ENCODE assay signal across 28 cellular contexts in the genomic region with DNA sequence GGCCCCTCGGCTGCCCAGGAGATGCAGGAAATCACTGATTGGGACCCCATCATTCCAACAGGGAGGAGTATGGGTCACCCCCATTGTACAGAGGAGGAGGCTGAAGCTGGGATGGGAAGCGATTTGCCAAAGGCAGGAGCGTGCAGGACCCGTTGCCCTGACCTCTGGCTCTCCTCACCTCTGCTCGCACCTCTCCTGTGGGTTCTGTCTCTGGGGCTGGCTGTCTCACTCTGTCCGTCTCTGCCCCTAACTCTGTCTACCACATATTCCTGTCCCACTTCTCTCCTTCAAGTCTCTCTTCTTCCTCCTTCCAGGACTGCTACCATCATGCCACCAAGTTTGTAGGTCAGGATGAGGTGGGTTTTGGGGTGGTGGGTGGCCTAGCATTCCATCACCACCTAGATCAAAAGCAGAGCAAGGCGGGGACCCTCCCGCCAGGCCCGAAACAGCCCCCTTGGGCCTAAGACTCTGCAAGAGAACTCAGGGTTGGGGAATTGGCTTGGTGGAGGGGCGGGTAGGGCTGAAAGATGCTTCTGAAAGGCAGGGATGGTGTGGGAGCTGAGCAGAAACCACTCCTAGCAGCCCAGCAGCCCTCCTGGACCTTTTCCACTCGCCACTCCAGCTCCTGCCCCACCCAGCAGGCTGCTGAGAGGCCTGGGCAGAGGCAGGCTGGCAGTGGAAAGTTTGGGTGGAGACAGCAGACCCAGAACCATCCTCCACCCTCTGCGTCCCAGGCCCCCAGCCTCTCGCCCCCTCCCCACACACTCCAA. TPM values are rescaled to one million over a fixed set of nuclear protein-coding genes. Genes with fewer than 3 reads are reported as not detected.
"Had no signal": no experiment of that assay in that cellular context is flagged by ENCODE, and none has a peak within 500 bp of the region (broad histone marks: within the 10 kb centered on the region; RNA-seq: fewer than 3 reads in every experiment).

No MANE protein-coding gene starts in this region.

- H3K9me3 ChIP-seq: left ventricle myocardium inferior, ovary, sigmoid colon, spleen, thyroid gland had no signal

- H3K36me3 ChIP-seq: left ventricle myocardium inferior, neural progenitor cell, ovary, sigmoid colon, spleen, thyroid gland had no signal

- H3K4me2 ChIP-seq: neural progenitor cell had no signal

- H3K27ac ChIP-seq: foreskin keratinocyte, left ventricle myocardium inferior, neural progenitor cell, ovary, sigmoid colon, thyroid gland, VCaP had no signal

- H2AFZ ChIP-seq: neural progenitor cell had no signal

- H3K4me1 ChIP-seq: foreskin keratinocyte had no signal

- H3K9me3 Mint-ChIP-seq: naive B cell; neural progenitor cell; stimulated activated naive B cell treated with anti-CD40 and anti-IgM and Interleukin-4, amounts not matched to agents 10 μg/mL and 1 μg/mL and 100 μg/mL, for 72 hours had no signal

- H3K27me3 Mint-ChIP-seq: activated naive CD8-positive, alpha-beta T cell had no signal

- DNase-seq: activated CD4-positive, alpha-beta T cell treated with anti-CD3 and anti-CD28 coated beads for 1 hour; activated CD8-positive, alpha-beta memory T cell treated with anti-CD3 and anti-CD28 coated beads for 24 hours; activated CD8-positive, alpha-beta memory T cell treated with anti-CD3 and anti-CD28 coated beads, Interleukin-2, amount 50 U/mL, for 48 hours; activated gamma-delta T cell; activated T-cell treated with anti-CD3 and anti-CD28 coated beads, Interleukin-2, amount 50 U/mL, for 48 hours; amniotic stem cell; dermis blood vessel endothelial cell; effector memory CD4-positive, alpha-beta T cell; foreskin keratinocyte; glutamatergic neuron; left ventricle myocardium inferior; naive B cell; ovary; sigmoid colon; spleen; stimulated activated CD4-positive, alpha-beta T cell treated with anti-CD3 and anti-CD28 coated beads, Interleukin-4, amount 100 ng/mL, for 4 hours; stimulated activated naive B cell treated with anti-CD40 and anti-IgM and Interleukin-4, amounts not matched to agents 10 μg/mL and 1 μg/mL and 100 μg/mL, for 72 hours; SW 1271; T-helper 2 cell; thyroid gland had no signal

- H3K4me3 ChIP-seq: left ventricle myocardium inferior, neural progenitor cell, ovary, sigmoid colon, spleen, thyroid gland had no signal

- H3K4me3 Mint-ChIP-seq: activated naive CD8-positive, alpha-beta T cell; neural progenitor cell; stimulated activated naive B cell treated with anti-CD40 and anti-IgM and Interleukin-4, amounts not matched to agents 10 μg/mL and 1 μg/mL and 100 μg/mL, for 72 hours had no signal

- H3K9ac ChIP-seq: neural progenitor cell had no signal

- H3K27me3 ChIP-seq: foreskin keratinocyte, ovary, sigmoid colon, spleen, thyroid gland had no signal

- H3K27ac Mint-ChIP-seq: activated naive CD8-positive, alpha-beta T cell; naive B cell; neural progenitor cell; stimulated activated naive B cell treated with anti-CD40 and anti-IgM and Interleukin-4, amounts not matched to agents 10 μg/mL and 1 μg/mL and 100 μg/mL, for 72 hours had no signal

- ATAC-seq: stimulated activated naive B cell treated with anti-CD40 and anti-IgM and Interleukin-4, amounts not matched to agents 10 μg/mL and 1 μg/mL and 100 μg/mL, for 72 hours had no signal

RNA-seq across cellular contexts. Expression of a gene that starts 1.0 kb away (rescaled TPM):
- total RNA-seq: dermis blood vessel endothelial cell, endothelial cell of umbilical vein, fibroblast of lung, kidney epithelial cell, left ventricle myocardium inferior, mononuclear cell, sigmoid colon, thyroid gland, urinary bladder had no signal
- polyA plus RNA-seq: endothelial cell of umbilical vein, fibroblast of lung, sigmoid colon had no signal

RNA-seq across cellular contexts. Expression of a gene that starts 14.6 kb away (rescaled TPM):
- total RNA-seq: endothelial cell of umbilical vein, fibroblast of lung, kidney epithelial cell, left ventricle myocardium inferior, mononuclear cell, ovary, thyroid gland had no signal
- polyA plus RNA-seq: endothelial cell of umbilical vein, ovary, urinary bladder had no signal

RNA-seq across cellular contexts. Expression of a gene that starts 30.1 kb away (rescaled TPM):
- total RNA-seq: dermis blood vessel endothelial cell, endothelial cell of umbilical vein had no signal

RNA-seq across cellular contexts. Expression of a gene that starts 38.4 kb away (rescaled TPM):
- total RNA-seq: dermis blood vessel endothelial cell, endothelial cell of umbilical vein, fibroblast of lung, foreskin keratinocyte, kidney epithelial cell had no signal
- polyA plus RNA-seq: fibroblast of lung had no signal
